In the genomic region with DNA sequence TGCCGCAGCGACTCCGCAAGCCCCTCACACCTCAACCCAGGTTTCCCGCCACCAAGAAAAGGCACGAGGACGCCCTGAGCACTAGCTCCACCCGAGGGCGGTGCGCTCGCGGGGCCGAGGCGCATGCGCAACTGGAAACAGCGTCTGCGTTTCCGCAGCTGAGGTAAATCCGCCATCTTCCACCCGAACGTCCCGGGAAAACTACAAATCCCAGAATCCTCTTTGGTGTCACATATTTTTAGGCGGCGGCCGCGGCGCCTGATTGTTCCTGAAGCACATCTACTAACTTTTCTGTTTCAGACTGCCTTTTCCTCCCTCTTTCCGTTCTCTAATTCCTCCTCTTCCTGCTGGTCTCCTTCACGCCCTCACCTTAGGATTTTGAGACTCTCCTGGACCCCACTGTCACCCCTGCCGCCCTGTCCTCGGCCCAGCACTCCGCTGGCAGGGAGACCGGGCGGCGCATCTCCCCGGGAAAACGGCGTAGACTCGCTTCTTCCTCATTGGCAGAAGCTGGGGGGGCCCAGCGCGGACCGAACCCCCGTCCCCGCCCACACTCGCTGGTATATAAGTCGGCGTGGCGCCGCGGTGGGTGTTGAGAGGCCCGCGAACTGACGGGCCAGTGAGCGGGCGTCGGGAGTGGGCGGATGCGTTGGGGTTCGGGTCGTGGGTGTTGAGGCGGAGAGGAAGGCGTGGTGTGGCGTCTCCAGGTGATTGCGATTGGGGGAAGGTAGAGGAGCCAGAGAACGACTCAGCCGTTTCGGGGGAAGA, we compare ENCODE assay signal across 8 cellular contexts. TPM values are rescaled to one million over a fixed set of nuclear protein-coding genes. Genes with fewer than 3 reads are reported as not detected.
DNase-seq lines count a peak whose midpoint lies in the region; ATAC-seq and TF ChIP-seq lines count a peak whose summit lies in the region.

A gene with protein sequence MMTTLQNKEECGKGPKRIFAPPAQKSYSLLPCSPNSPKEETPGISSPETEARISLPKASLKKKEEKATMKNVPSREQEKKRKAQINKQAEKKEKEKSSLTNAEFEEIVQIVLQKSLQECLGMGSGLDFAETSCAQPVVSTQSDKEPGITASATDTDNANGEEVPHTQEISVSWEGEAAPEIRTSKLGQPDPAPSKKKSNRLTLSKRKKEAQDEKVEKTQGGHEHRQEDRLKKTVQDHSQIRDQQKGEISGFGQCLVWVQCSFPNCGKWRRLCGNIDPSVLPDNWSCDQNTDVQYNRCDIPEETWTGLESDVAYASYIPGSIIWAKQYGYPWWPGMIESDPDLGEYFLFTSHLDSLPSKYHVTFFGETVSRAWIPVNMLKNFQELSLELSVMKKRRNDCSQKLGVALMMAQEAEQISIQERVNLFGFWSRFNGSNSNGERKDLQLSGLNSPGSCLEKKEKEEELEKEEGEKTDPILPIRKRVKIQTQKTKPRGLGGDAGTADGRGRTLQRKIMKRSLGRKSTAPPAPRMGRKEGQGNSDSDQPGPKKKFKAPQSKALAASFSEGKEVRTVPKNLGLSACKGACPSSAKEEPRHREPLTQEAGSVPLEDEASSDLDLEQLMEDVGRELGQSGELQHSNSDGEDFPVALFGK (minus strand): TSS at position 505 of the 768 bp plus-strand sequence. CDS start 8,054 bp downstream, outside the sequence.

- no peaks in the 10 kb centered on the region for H3K27me3 ChIP-seq in PC-3 (ENCODE audit: low read length)

- H4K20me1 ChIP-seq in PC-3 (ENCODE audit: low read length), result no peaks in the 10 kb centered on the region

- H3K79me2 ChIP-seq in PC-3 (ENCODE audit: low read length), result peaks cover 41% of the 10 kb centered on the region

- DNase-seq in DMS 273 treated with DMSO at 0.1 percent for 48 hours (lab: John Stamatoyannopoulos, UW), result peak; percentile 97
- peak; percentile 90 for DNase-seq in PC-3
- DNase-seq in activated T-cell treated with anti-CD3 and anti-CD28 coated beads, Interleukin-2, amount 50 U/mL, for 24 hours, result peak; percentile 98
- DNase-seq in erythroblast (lab: John Stamatoyannopoulos, UW), result peak; percentile 98
- DNase-seq in mucosa of gallbladder (ENCODE audit: low spot score), result peak; percentile 96
- peak; percentile 94 for DNase-seq in stimulated activated CD8-positive, alpha-beta memory T cell treated with anti-CD3 and anti-CD28 coated beads, Interleukin-4, amount 100 ng/mL, for 24 hours (ENCODE audit: low read depth)

- peaks cover 4% of the 10 kb centered on the region for H3K27me3 Mint-ChIP-seq in activated T-cell treated with anti-CD3 and anti-CD28 coated beads, Interleukin-2, amount 50 U/mL, for 24 hours

- H3K27ac ChIP-seq in PC-3 (ENCODE audit: low read length), result peak within 1 kb of the TSS; percentile 98

- peak within 1 kb of the TSS; percentile 80 for H3K4me3 ChIP-seq in PC-3 (ENCODE audit: low read length)

- H3K4me2 ChIP-seq in PC-3 (ENCODE audit: low read length), result peak within 1 kb of the TSS; percentile 95

- no peaks in the 10 kb centered on the region for H3K9me2 ChIP-seq in PC-3 (replicated peaks; ENCODE audit: low read length)

- no peak for TF ChIP-seq CTCF in PC-3 (conservative IDR thresholded peaks at IDR 0.05; ENCODE audit: low read depth, low read length)

- peaks cover 50% of the 10 kb centered on the region for H3K36me3 Mint-ChIP-seq in activated T-cell treated with anti-CD3 and anti-CD28 coated beads, Interleukin-2, amount 50 U/mL, for 24 hours (ENCODE audit: low read depth)

- peak within 1 kb of the TSS; percentile 99 for H3K9ac ChIP-seq in PC-3 (ENCODE audit: low read length)

- H3K9me3 Mint-ChIP-seq in activated T-cell treated with anti-CD3 and anti-CD28 coated beads, Interleukin-2, amount 50 U/mL, for 24 hours, result no peaks in the 10 kb centered on the region

- TF ChIP-seq RAD21 in Ishikawa (IDR thresholded peaks at IDR 0.05; ENCODE audit: low read depth), result no peak

- CTCF ChIA-PET in PC-3 (lab: Charles Lee), result interaction anchor here (0.5 to 1.6 kb wide), 5 partner anchors 10 to 185 kb away, joined by 3 to 8 read pairs (median 6); no protein-coding TSS in a partner anchor

- no peaks in the 10 kb centered on the region for H3K9me3 ChIP-seq in PC-3 (ENCODE audit: low read length)

- TF ChIP-seq POLR2A in erythroblast (IDR thresholded peaks at IDR 0.05; ENCODE audit: low read length), result peak; percentile 100

- H3K4me3 Mint-ChIP-seq in activated T-cell treated with anti-CD3 and anti-CD28 coated beads, Interleukin-2, amount 50 U/mL, for 24 hours, result peak within 1 kb of the TSS; percentile 97

- ATAC-seq in GM21576 (IDR thresholded peaks at IDR 0.05; ENCODE audit: unreplicated experiment) (peak; percentile 42), PC-3 (peak; percentile 66)

- peaks cover 19% of the 10 kb centered on the region for H3K4me1 ChIP-seq in PC-3 (ENCODE audit: insufficient read depth, low read length)

- no peak; the same call in 1 of the 2 replicates for TF ChIP-seq EP300 in Ishikawa (IDR thresholded peaks at IDR 0.05; ENCODE audit: borderline replicate concordance)

- peaks cover 39% of the 10 kb centered on the region for H3K4me1 Mint-ChIP-seq in activated T-cell treated with anti-CD3 and anti-CD28 coated beads, Interleukin-2, amount 50 U/mL, for 24 hours (ENCODE audit: low read depth)

- H3F3A ChIP-seq in PC-3 (ENCODE audit: low read length, unreplicated experiment), result no peaks in the 10 kb centered on the region

- intact Hi-C loops in PC-3 (cut with micrococcal nuclease), result no loop called here

- peaks cover 9% of the 10 kb centered on the region; the same call in 1 of the 2 replicates for H3K36me3 ChIP-seq in PC-3 (ENCODE audit: low read depth, low read length)

- H3K27ac Mint-ChIP-seq in activated T-cell treated with anti-CD3 and anti-CD28 coated beads, Interleukin-2, amount 50 U/mL, for 24 hours, result peak within 1 kb of the TSS; percentile 100

- peak within 1 kb of the TSS; percentile 90 for H2AFZ ChIP-seq in PC-3 (ENCODE audit: low read length)

- POLR2A ChIA-PET in PC-3 (lab: Charles Lee; ENCODE audit: unreplicated experiment), result interaction anchor here (0.5 to 1.0 kb wide), 9 partner anchors 12 to 824 kb away, joined by 3 to 28 read pairs (median 4); no protein-coding TSS in a partner anchor

- TSS peak; percentile 73 for BruUV-seq in PC-3 (replicated peaks; lab: Mats Ljungman, UMichigan)

TF ChIP-seq in Ishikawa, 13 proteins besides CTCF, POLR2A, EP300 and RAD21:
- TF ChIP-seq TEAD4 (IDR thresholded peaks at IDR 0.05) (peak; percentile 20), EGR1 (IDR thresholded peaks at IDR 0.05) (peak; percentile 93), NFIC (IDR thresholded peaks at IDR 0.05) (peak; percentile 3; the same call in 1 of the 2 replicates), YY1 (IDR thresholded peaks at IDR 0.05; ENCODE audit: low read depth) (peak; percentile 91), FOXM1 (IDR thresholded peaks at IDR 0.05; ENCODE audit: borderline replicate concordance, low read depth) (no peak; the same call in 1 of the 2 replicates), CEBPB (IDR thresholded peaks at IDR 0.05) (no peak), CREB1 (IDR thresholded peaks at IDR 0.05; ENCODE audit: low read depth) (no peak; the same call in 1 of the 2 replicates), TCF12 (IDR thresholded peaks at IDR 0.05; ENCODE audit: low read depth) (peak; percentile 35), ZBTB7A (IDR thresholded peaks at IDR 0.05; ENCODE audit: low read depth) (0 out of 2 replicates have a peak, but pooled peaks have one; percentile 29), TAF1 (IDR thresholded peaks at IDR 0.05; ENCODE audit: low read depth) (peak; percentile 70)
- TF ChIP-seq, protein P1, sequence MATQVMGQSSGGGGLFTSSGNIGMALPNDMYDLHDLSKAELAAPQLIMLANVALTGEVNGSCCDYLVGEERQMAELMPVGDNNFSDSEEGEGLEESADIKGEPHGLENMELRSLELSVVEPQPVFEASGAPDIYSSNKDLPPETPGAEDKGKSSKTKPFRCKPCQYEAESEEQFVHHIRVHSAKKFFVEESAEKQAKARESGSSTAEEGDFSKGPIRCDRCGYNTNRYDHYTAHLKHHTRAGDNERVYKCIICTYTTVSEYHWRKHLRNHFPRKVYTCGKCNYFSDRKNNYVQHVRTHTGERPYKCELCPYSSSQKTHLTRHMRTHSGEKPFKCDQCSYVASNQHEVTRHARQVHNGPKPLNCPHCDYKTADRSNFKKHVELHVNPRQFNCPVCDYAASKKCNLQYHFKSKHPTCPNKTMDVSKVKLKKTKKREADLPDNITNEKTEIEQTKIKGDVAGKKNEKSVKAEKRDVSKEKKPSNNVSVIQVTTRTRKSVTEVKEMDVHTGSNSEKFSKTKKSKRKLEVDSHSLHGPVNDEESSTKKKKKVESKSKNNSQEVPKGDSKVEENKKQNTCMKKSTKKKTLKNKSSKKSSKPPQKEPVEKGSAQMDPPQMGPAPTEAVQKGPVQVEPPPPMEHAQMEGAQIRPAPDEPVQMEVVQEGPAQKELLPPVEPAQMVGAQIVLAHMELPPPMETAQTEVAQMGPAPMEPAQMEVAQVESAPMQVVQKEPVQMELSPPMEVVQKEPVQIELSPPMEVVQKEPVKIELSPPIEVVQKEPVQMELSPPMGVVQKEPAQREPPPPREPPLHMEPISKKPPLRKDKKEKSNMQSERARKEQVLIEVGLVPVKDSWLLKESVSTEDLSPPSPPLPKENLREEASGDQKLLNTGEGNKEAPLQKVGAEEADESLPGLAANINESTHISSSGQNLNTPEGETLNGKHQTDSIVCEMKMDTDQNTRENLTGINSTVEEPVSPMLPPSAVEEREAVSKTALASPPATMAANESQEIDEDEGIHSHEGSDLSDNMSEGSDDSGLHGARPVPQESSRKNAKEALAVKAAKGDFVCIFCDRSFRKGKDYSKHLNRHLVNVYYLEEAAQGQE (IDR thresholded peaks at IDR 0.05; ENCODE audit: low read depth), result no peak
- TF ChIP-seq, protein P2, sequence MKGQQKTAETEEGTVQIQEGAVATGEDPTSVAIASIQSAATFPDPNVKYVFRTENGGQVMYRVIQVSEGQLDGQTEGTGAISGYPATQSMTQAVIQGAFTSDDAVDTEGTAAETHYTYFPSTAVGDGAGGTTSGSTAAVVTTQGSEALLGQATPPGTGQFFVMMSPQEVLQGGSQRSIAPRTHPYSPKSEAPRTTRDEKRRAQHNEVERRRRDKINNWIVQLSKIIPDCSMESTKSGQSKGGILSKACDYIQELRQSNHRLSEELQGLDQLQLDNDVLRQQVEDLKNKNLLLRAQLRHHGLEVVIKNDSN (IDR thresholded peaks at IDR 0.05), result no peak
- TF ChIP-seq, protein P3, sequence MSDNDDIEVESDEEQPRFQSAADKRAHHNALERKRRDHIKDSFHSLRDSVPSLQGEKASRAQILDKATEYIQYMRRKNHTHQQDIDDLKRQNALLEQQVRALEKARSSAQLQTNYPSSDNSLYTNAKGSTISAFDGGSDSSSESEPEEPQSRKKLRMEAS (IDR thresholded peaks at IDR 0.05), result peak; percentile 100
TF ChIP-seq in Ishikawa: peak in this region for 8.

RNA-seq across cellular contexts. Expression of the gene that starts here (rescaled TPM):
- 1.4 and 2.2 TPM in 2 replicates for total RNA-seq in PC-3 (2014; rRNA removed)
- 4.6 TPM for total RNA-seq in mucosa of gallbladder

Comparison
In these comparisons a context has a peak if more than half of its experiments do, and no peak if none do; other contexts are left out.
1. Peak in every context shown above with its lines: DNase-seq, ATAC-seq, H3K4me3 ChIP-seq and H3K27ac ChIP-seq.